Comparison of ENCODE assay signal across 14 cellular contexts in the genomic region with DNA sequence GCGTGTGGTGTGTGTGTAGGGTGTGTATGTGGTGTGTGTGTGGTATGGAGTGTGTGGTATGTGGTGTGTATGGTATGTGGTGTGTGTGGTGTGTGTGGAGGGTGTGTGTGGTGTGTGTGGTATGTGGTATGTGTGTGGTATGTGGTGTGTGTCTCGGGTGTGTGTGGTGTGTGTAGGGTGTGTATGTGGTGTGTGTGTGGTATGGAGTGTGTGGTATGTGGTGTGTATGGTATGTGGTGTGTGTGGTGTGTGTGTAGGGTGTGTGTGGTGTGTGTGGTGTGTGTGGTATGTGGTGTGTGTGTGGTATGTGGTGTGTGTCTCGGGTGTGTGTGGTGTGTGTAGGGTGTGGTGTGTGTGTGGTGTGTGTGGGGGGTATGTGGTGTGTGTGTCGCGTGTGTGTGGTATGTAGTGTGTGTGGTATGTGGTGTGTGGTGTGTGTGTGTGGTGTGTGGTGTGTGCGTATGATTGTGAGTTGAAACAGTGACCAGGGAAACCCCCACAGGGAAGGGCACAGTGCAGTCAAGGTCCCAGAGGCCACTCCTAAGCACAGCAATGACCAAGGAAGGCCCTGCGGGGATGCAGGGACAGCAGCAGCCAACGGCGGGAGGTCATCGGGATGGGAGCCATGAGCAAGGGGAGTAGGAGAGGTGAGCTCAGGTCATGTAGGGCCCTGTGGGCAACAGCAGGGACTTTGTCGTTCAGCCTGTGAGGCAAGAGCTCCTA. TPM values are rescaled to one million over a fixed set of nuclear protein-coding genes. Genes with fewer than 3 reads are reported as not detected.
DNase-seq lines count a peak whose midpoint lies in the region; TF ChIP-seq lines count a peak whose summit lies in the region.
"Had no signal": no experiment of that assay in that cellular context is flagged by ENCODE, and none has a peak within 500 bp of the region (broad histone marks: within the 10 kb centered on the region; RNA-seq: fewer than 3 reads in every experiment).

No MANE protein-coding gene starts in this region.

- intact Hi-C loops in MCF 10A (cut with micrococcal nuclease) (loop anchor here (5.0 kb wide), 1 partner anchor 193 kb away; no protein-coding TSS in a partner anchor), breast epithelium (cut with DNase I; ENCODE audit: low total_unique reads) (no loop called here), mammary epithelial cell (cut with micrococcal nuclease) (loop anchor here (5.0 to 10.0 kb wide), 2 partner anchors 154 to 282 kb away; no protein-coding TSS in a partner anchor), testis (cut with DNase I; ENCODE audit: low total_unique reads) (no loop called here)

- dilution Hi-C loops in mammary epithelial cell (cut with HindIII; ENCODE audit: low sequenced_read_pairs), result loop anchor here (5.0 kb wide), 1 partner anchor 48 kb away; no protein-coding TSS in a partner anchor

- no peak for TF ChIP-seq CTCF in MCF 10A (IDR thresholded peaks at IDR 0.05; ENCODE audit: unreplicated experiment)
- TF ChIP-seq CTCF in breast epithelium (IDR thresholded peaks at IDR 0.05), result no peak
- TF ChIP-seq CTCF in mammary epithelial cell (conservative IDR thresholded peaks at IDR 0.05 in 1 of 2, IDR thresholded peaks at IDR 0.05 in 1 of 2; ENCODE audit: extremely low read depth in 1 of 2, insufficient read depth in 1 of 2, low read depth in 1 of 2, low read length in 2 of 2), result no peak
- TF ChIP-seq CTCF in testis (IDR thresholded peaks at IDR 0.05), result no peak

- H3K27ac ChIP-seq in breast epithelium (no peak overlapping the region), mammary epithelial cell (ENCODE audit: insufficient read depth, low read depth, low read length) (no peak overlapping the region), testis (no peak overlapping the region)

- DNase-seq in MCF 10A (ENCODE audit: unreplicated experiment) (peak; percentile 13), breast epithelium (ENCODE audit: low spot score in 2 of 2) (no peak), NAMALWA (ENCODE audit: low spot score) (peak; percentile 63), mammary epithelial cell (peak; percentile 18), testis (peak; percentile 30), foreskin melanocyte (no peak), KG1 (lab: John Stamatoyannopoulos, UW) (no peak)
- no peak for DNase-seq in stimulated activated naive CD4-positive, alpha-beta T cell (lab: John Stamatoyannopoulos, UW)
- DNase-seq: activated CD4-positive, CD25-positive, alpha-beta regulatory T cell; activated naive CD4-positive, alpha-beta T cell; CD8-positive, alpha-beta T cell; NCI-H1436 treated with DMSO at 0.1 percent for 48 hours; stimulated activated CD4-positive, alpha-beta T cell treated with anti-CD3 and anti-CD28 coated beads, Interleukin-4, amount 100 ng/mL, for 1 hour had no signal

- H3K4me3 ChIP-seq in breast epithelium (no peak overlapping the region), mammary epithelial cell (replicated peaks in 1 of 3; ENCODE audit: insufficient read depth in 1 of 3, low read depth in 2 of 3, low read length in 3 of 3) (no peak overlapping the region), testis (no peak overlapping the region)
- H3K4me3 ChIP-seq: lung had no signal

- H3K36me3 Mint-ChIP-seq in MCF 10A (ENCODE audit: insufficient read depth, unreplicated experiment), result no peaks in the 10 kb centered on the region
- H3K36me3 Mint-ChIP-seq: CD8-positive, alpha-beta T cell had no signal

- no peaks in the 10 kb centered on the region for H3K9me3 ChIP-seq in breast epithelium
- no peaks in the 10 kb centered on the region for H3K9me3 ChIP-seq in mammary epithelial cell (replicated peaks; ENCODE audit: insufficient read depth, low read length)
- H3K9me3 ChIP-seq in testis, result no peaks in the 10 kb centered on the region

- H3K4me3 Mint-ChIP-seq in MCF 10A (ENCODE audit: unreplicated experiment), result no peak overlapping the region
- H3K4me3 Mint-ChIP-seq: CD8-positive, alpha-beta T cell had no signal

- no peak overlapping the region for H3K4me2 ChIP-seq in mammary epithelial cell (ENCODE audit: insufficient read depth, low read depth, low read length)

- no peaks in the 10 kb centered on the region for H3K4me1 Mint-ChIP-seq in MCF 10A (ENCODE audit: insufficient read depth, unreplicated experiment)

- H3K27me3 Mint-ChIP-seq in MCF 10A (ENCODE audit: insufficient read depth, unreplicated experiment), result no peaks in the 10 kb centered on the region

- H3K36me3 ChIP-seq in breast epithelium (no peaks in the 10 kb centered on the region), mammary epithelial cell (ENCODE audit: insufficient read depth, low read length) (no peaks in the 10 kb centered on the region), testis (ENCODE audit: low read depth, missing control alignments) (no peaks in the 10 kb centered on the region)

- no peak overlapping the region for H3K27ac Mint-ChIP-seq in MCF 10A (ENCODE audit: low read depth, unreplicated experiment)
- H3K27ac Mint-ChIP-seq: CD8-positive, alpha-beta T cell had no signal

- BruUV-seq in MCF 10A (replicated peaks; lab: Mats Ljungman, UMichigan) (no TSS peak), mammary epithelial cell (replicated peaks; lab: Mats Ljungman, UMichigan) (no TSS peak)

- POLR2A ChIA-PET in MCF 10A (lab: Yijun Ruan, JAX), result interaction anchor here (0.7 to 2.9 kb wide), 3 partner anchors 10 to 89 kb away, joined by 3 to 26 read pairs (median 3); a partner anchor contains a TSS

- 74% methylated on average over 9 of the region's 11 CpGs for WGBS in mammary epithelial cell (ENCODE audit: low coverage, missing lambda C conversion rate)
- 48 to 60% methylated on average over 11 of the region's 11 CpGs for WGBS in testis, 2 donors

- H4K20me1 ChIP-seq in mammary epithelial cell (ENCODE audit: insufficient read depth, low read length), result no peaks in the 10 kb centered on the region

- CTCF ChIA-PET in MCF 10A (lab: Yijun Ruan, JAX), result interaction anchor here (0.6 to 2.6 kb wide), 12 partner anchors 8 to 98 kb away, joined by 3 to 24 read pairs (median 10); a partner anchor contains a TSS
- CTCF ChIA-PET in mammary epithelial cell (lab: Charles Lee; ENCODE audit: low non-redundant PET), result interaction anchor here (1.0 kb wide), 1 partner anchor 88 kb away, joined by 5 read pairs; no protein-coding TSS in a partner anchor

- H3K9ac ChIP-seq in mammary epithelial cell (ENCODE audit: insufficient read depth, low read length), result no peak overlapping the region

- TF ChIP-seq POLR2A in breast epithelium (IDR thresholded peaks at IDR 0.05) (no peak), testis (IDR thresholded peaks at IDR 0.05) (no peak)

- H3K4me1 ChIP-seq in breast epithelium, result peaks cover 0 to 6% of the 10 kb centered on the region in 2 donors
- peaks cover 7% of the 10 kb centered on the region for H3K4me1 ChIP-seq in mammary epithelial cell (ENCODE audit: insufficient read depth, low read length)
- no peaks in the 10 kb centered on the region for H3K4me1 ChIP-seq in testis

- H3K79me2 ChIP-seq in mammary epithelial cell (ENCODE audit: insufficient read depth, low read length), result peaks cover 4% of the 10 kb centered on the region

- no peak overlapping the region for H2AFZ ChIP-seq in mammary epithelial cell (ENCODE audit: low read depth, low read length)

- no peaks in the 10 kb centered on the region for H3K9me3 Mint-ChIP-seq in MCF 10A (ENCODE audit: unreplicated experiment)
- H3K9me3 Mint-ChIP-seq: CD8-positive, alpha-beta T cell had no signal

- in situ Hi-C loops in mammary epithelial cell (cut with MboI; ENCODE audit: low sequenced_read_pairs in 2 of 2), result loop anchor here in 1 of 2 donors (5.0 kb wide), 1 partner anchor 88 kb away; a partner anchor contains a TSS

- no peaks in the 10 kb centered on the region for H3K27me3 ChIP-seq in breast epithelium
- H3K27me3 ChIP-seq in mammary epithelial cell (ENCODE audit: insufficient read depth, low read length), result no peaks in the 10 kb centered on the region
- H3K27me3 ChIP-seq in testis, result no peaks in the 10 kb centered on the region

RNA-seq across cellular contexts. Expression of a gene that starts 2.8 kb away (rescaled TPM):
- 28.4 and 30.1 TPM in 2 replicates for total RNA-seq in MCF 10A (2022)
- 10 to 100 TPM; 48.3 to 54.1 (median 49.5) TPM for total RNA-seq in breast epithelium
- total RNA-seq in mammary epithelial cell, result 10 to 100 TPM; 37.7 to 52.3 TPM
- polyA plus RNA-seq in mammary epithelial cell, result 23.4 TPM
- polyA minus RNA-seq in mammary epithelial cell, result 35.5 TPM
- total RNA-seq in testis, result 100 to 1,000 TPM; 138 to 142 TPM
- polyA plus RNA-seq in testis (ENCODE audit: insufficient read depth, low read depth, low replicate concordance), result 123 TPM

RNA-seq across cellular contexts. Expression of a gene that starts 13.5 kb away (rescaled TPM):
- total RNA-seq in MCF 10A (2022) (4.0 and 5.5 TPM in 2 replicates), breast epithelium (1 to 10 TPM; 1.8 to 6.9 (median 5.4) TPM), mammary epithelial cell (1 to 10 TPM; 2.0 to 3.4 TPM), testis (10 to 100 TPM; 17.1 to 18.0 TPM)
- polyA plus RNA-seq in mammary epithelial cell (1.2 TPM), testis (ENCODE audit: insufficient read depth, low read depth, low replicate concordance) (22.0 TPM)
- 9.9 TPM for polyA minus RNA-seq in mammary epithelial cell

RNA-seq across cellular contexts. Expression of a gene that starts 32.9 kb away (rescaled TPM):
- total RNA-seq in MCF 10A (2022) (199 and 200 TPM in 2 replicates), breast epithelium (100 to 1,000 TPM in 2 of 3 donors, 10 to 100 TPM in 1; 79.0 to 137 (median 122) TPM), mammary epithelial cell (100 to 1,000 TPM; 122 to 240 TPM), testis (100 to 1,000 TPM; 219 to 243 TPM)
- polyA plus RNA-seq in mammary epithelial cell (96.4 TPM), testis (ENCODE audit: insufficient read depth, low read depth, low replicate concordance) (98.0 TPM)
- 162 TPM for polyA minus RNA-seq in mammary epithelial cell

Comparison
In these comparisons a context has a peak if more than half of its experiments do, and no peak if none do; other contexts are left out.
1. DNase-seq: peak in MCF 10A (single experiment), NAMALWA (single experiment), mammary epithelial cell (single experiment) and testis (single experiment); none in breast epithelium (0 of 2), foreskin melanocyte (single experiment), stimulated activated naive CD4-positive, alpha-beta T cell (0 of 6) and KG1 (single experiment).
2. intact Hi-C loops: an anchor here in MCF 10A (5.0 kb wide) and mammary epithelial cell (5.0 to 10.0 kb wide); none called in breast epithelium and testis.